ENCODE assay signal across 12 cellular contexts in genomic region chr18:69981948-69982347, GRCh38. TPM values are rescaled to one million over a fixed set of nuclear protein-coding genes. Genes with fewer than 3 reads are reported as not detected.
DNase-seq lines count a peak whose midpoint lies in the region; ATAC-seq and TF ChIP-seq lines count a peak whose summit lies in the region.
"Had no signal": no experiment of that assay in that cellular context is flagged by ENCODE, and none has a peak within 500 bp of the region (broad histone marks: within the 10 kb centered on the region; RNA-seq: fewer than 3 reads in every experiment).

No MANE protein-coding gene starts in this region.

- H3K79me2 ChIP-seq in OCI-LY3 (ENCODE audit: low read length): no peaks in the 10 kb centered on the region

- H3K4me3 ChIP-seq in OCI-LY3 (ENCODE audit: low read length): peak overlapping the region; percentile 8
- H3K4me3 ChIP-seq: heart left ventricle had no signal

- DNase-seq in glutamatergic neuron (no peak), DMS79 treated with DMSO at 0.1 percent for 48 hours (lab: John Stamatoyannopoulos, UW) (no peak), DMS79 (lab: John Stamatoyannopoulos, UW) (no peak)
- DNase-seq: heart left ventricle, NCI-H2029 had no signal

- H3K9ac ChIP-seq in OCI-LY3 (ENCODE audit: low read length): peak overlapping the region; percentile 25; the same call in 1 of the 2 replicates

- peaks cover 4% of the 10 kb centered on the region for H3K27me3 Mint-ChIP-seq in glutamatergic neuron (ENCODE audit: unreplicated experiment)
- H3K27me3 Mint-ChIP-seq: activated naive CD4-positive, alpha-beta T cell treated with anti-CD3 and anti-CD28 coated beads, Interleukin-2, amount 50 U/mL, for 24 hours; memory B cell had no signal

- no peak overlapping the region for H3K27ac Mint-ChIP-seq in glutamatergic neuron (ENCODE audit: unreplicated experiment)
- H3K27ac Mint-ChIP-seq: activated naive CD4-positive, alpha-beta T cell treated with anti-CD3 and anti-CD28 coated beads, Interleukin-2, amount 50 U/mL, for 24 hours had no signal

- H3K36me3 ChIP-seq in OCI-LY3 (replicated peaks; ENCODE audit: low read depth, low read length): peaks cover 33% of the 10 kb centered on the region

- H3K36me3 Mint-ChIP-seq in glutamatergic neuron (ENCODE audit: unreplicated experiment): peaks cover 10% of the 10 kb centered on the region

- ATAC-seq in GM18508 (IDR thresholded peaks at IDR 0.05; ENCODE audit: insufficient read depth, unreplicated experiment) (peak; percentile 38), GM19463 (IDR thresholded peaks at IDR 0.05; ENCODE audit: unreplicated experiment) (peak; percentile 49), HG02943 (IDR thresholded peaks at IDR 0.05; ENCODE audit: low read depth, unreplicated experiment) (peak; percentile 61), GM18520 (IDR thresholded peaks at IDR 0.05; ENCODE audit: unreplicated experiment) (no peak)
- ATAC-seq: heart left ventricle had no signal

- H2AFZ ChIP-seq in OCI-LY3 (ENCODE audit: low read depth, low read length): no peak overlapping the region

- no peak for TF ChIP-seq CTCF in OCI-LY3 (IDR thresholded peaks at IDR 0.05; ENCODE audit: low read depth, low read length)
- no peak for TF ChIP-seq CTCF in glutamatergic neuron (IDR thresholded peaks at IDR 0.05; ENCODE audit: partially characterized antibody, unreplicated experiment)

- H3K4me1 ChIP-seq in OCI-LY3 (ENCODE audit: low read length): peaks cover 54% of the 10 kb centered on the region

- H3K9me3 Mint-ChIP-seq in glutamatergic neuron (ENCODE audit: unreplicated experiment): peaks cover 3% of the 10 kb centered on the region

- H3K4me2 ChIP-seq in OCI-LY3 (ENCODE audit: low read length): peak overlapping the region; percentile 57

- peak overlapping the region; percentile 88 for H3K27ac ChIP-seq in OCI-LY3 (ENCODE audit: low read length)
- H3K27ac ChIP-seq: heart left ventricle had no signal

- H3K4me1 Mint-ChIP-seq in glutamatergic neuron (ENCODE audit: low read depth, unreplicated experiment): no peaks in the 10 kb centered on the region

- H3K9me3 ChIP-seq in OCI-LY3 (ENCODE audit: insufficient read depth, low read length): no peaks in the 10 kb centered on the region

- no peak overlapping the region for H3K4me3 Mint-ChIP-seq in glutamatergic neuron (ENCODE audit: unreplicated experiment)
- H3K4me3 Mint-ChIP-seq: activated naive CD4-positive, alpha-beta T cell treated with anti-CD3 and anti-CD28 coated beads, Interleukin-2, amount 50 U/mL, for 24 hours; memory B cell had no signal

- H3K27me3 ChIP-seq in OCI-LY3 (ENCODE audit: low read depth, low read length): no peaks in the 10 kb centered on the region
- H3K27me3 ChIP-seq: heart left ventricle had no signal

- no peaks in the 10 kb centered on the region for H4K20me1 ChIP-seq in OCI-LY3 (ENCODE audit: insufficient read depth, low read length)

RNA-seq across cellular contexts. Expression of gene CD226, which starts 34.3 kb away (rescaled TPM):
- total RNA-seq in glutamatergic neuron (ENCODE audit: unreplicated experiment): 0.05 TPM
